In the genomic region with DNA sequence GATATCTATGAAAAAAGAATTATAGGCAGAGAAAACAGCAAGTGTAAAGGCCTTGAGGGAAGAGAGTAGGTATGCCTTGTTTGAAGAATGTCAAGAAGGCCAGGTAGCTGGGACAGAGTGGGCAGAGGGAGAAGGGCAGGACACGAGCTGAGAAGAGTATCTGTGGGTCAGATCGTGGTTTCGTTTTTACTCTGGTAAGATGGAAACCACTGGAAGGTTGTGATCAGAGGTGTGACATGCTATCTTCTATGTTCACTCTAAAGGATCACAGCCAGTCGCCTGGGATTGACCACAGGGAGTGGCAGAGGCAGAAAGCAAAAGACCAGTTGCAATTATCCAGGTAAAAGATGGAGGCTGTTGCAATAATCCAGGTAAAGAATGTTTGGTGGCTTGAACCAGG, we compare ENCODE assay signal across 20 cellular contexts. TPM values are rescaled to one million over a fixed set of nuclear protein-coding genes. Genes with fewer than 3 reads are reported as not detected.
DNase-seq lines count a peak whose midpoint lies in the region; ATAC-seq, FAIRE-seq and TF ChIP-seq lines count a peak whose summit lies in the region.
"Had no signal": no experiment of that assay in that cellular context is flagged by ENCODE, and none has a peak within 500 bp of the region (broad histone marks: within the 10 kb centered on the region; RNA-seq: fewer than 3 reads in every experiment).

No MANE protein-coding gene starts in this region.

- no peaks in the 10 kb centered on the region for H3K27me3 Mint-ChIP-seq in activated naive CD8-positive, alpha-beta T cell treated with anti-CD3 and anti-CD28 coated beads, Interleukin-2, amount 50 U/mL, for 24 hours
- H3K27me3 Mint-ChIP-seq in activated naive CD8-positive, alpha-beta T cell treated with anti-CD3 and anti-CD28 coated beads for 36 hours: no peaks in the 10 kb centered on the region
- no peaks in the 10 kb centered on the region for H3K27me3 Mint-ChIP-seq in activated T-helper 17 cell treated with anti-CD3 and anti-CD28 coated beads, Interleukin-2, amount 50 U/mL, for 72 hours
- H3K27me3 Mint-ChIP-seq in effector memory CD8-positive, alpha-beta T cell: no peaks in the 10 kb centered on the region
- H3K27me3 Mint-ChIP-seq: CD4-positive, alpha-beta T cell had no signal

- no peak overlapping the region for H3K4me3 Mint-ChIP-seq in activated naive CD8-positive, alpha-beta T cell treated with anti-CD3 and anti-CD28 coated beads, Interleukin-2, amount 50 U/mL, for 24 hours
- no peak overlapping the region for H3K4me3 Mint-ChIP-seq in activated naive CD8-positive, alpha-beta T cell treated with anti-CD3 and anti-CD28 coated beads for 36 hours
- H3K4me3 Mint-ChIP-seq in activated T-helper 17 cell treated with anti-CD3 and anti-CD28 coated beads, Interleukin-2, amount 50 U/mL, for 72 hours: no peak overlapping the region
- H3K4me3 Mint-ChIP-seq in effector memory CD8-positive, alpha-beta T cell: peak overlapping the region; percentile 44 to 62
- H3K4me3 Mint-ChIP-seq: CD4-positive, alpha-beta T cell; GM23338; HFFc6 had no signal

- TF ChIP-seq POLR2A in H54 (IDR thresholded peaks at IDR 0.05; ENCODE audit: low read depth, low read length): no peak

- no peaks in the 10 kb centered on the region for H3K9me3 Mint-ChIP-seq in activated naive CD8-positive, alpha-beta T cell treated with anti-CD3 and anti-CD28 coated beads, Interleukin-2, amount 50 U/mL, for 24 hours
- H3K9me3 Mint-ChIP-seq in activated naive CD8-positive, alpha-beta T cell treated with anti-CD3 and anti-CD28 coated beads for 36 hours: no peaks in the 10 kb centered on the region
- H3K9me3 Mint-ChIP-seq in activated T-helper 17 cell treated with anti-CD3 and anti-CD28 coated beads, Interleukin-2, amount 50 U/mL, for 72 hours: no peaks in the 10 kb centered on the region
- no peaks in the 10 kb centered on the region for H3K9me3 Mint-ChIP-seq in effector memory CD8-positive, alpha-beta T cell
- H3K9me3 Mint-ChIP-seq: CD4-positive, alpha-beta T cell; GM23338; HFFc6 had no signal

- FAIRE-seq in H54 (lab: Jason Lieb, UNC): no peak
- FAIRE-seq: G401.6, RCC 7860 had no signal

- peaks cover 21% of the 10 kb centered on the region for H3K4me1 Mint-ChIP-seq in activated naive CD8-positive, alpha-beta T cell treated with anti-CD3 and anti-CD28 coated beads, Interleukin-2, amount 50 U/mL, for 24 hours
- peaks cover 19% of the 10 kb centered on the region for H3K4me1 Mint-ChIP-seq in activated naive CD8-positive, alpha-beta T cell treated with anti-CD3 and anti-CD28 coated beads for 36 hours
- H3K4me1 Mint-ChIP-seq in activated T-helper 17 cell treated with anti-CD3 and anti-CD28 coated beads, Interleukin-2, amount 50 U/mL, for 72 hours: peaks cover 9% of the 10 kb centered on the region
- H3K4me1 Mint-ChIP-seq in effector memory CD8-positive, alpha-beta T cell (ENCODE audit: low read depth in 2 of 2): peaks cover 12 to 19% of the 10 kb centered on the region in 2 donors

- H3K36me3 Mint-ChIP-seq in activated naive CD8-positive, alpha-beta T cell treated with anti-CD3 and anti-CD28 coated beads, Interleukin-2, amount 50 U/mL, for 24 hours (ENCODE audit: low read depth): no peaks in the 10 kb centered on the region
- H3K36me3 Mint-ChIP-seq in activated naive CD8-positive, alpha-beta T cell treated with anti-CD3 and anti-CD28 coated beads for 36 hours: no peaks in the 10 kb centered on the region
- H3K36me3 Mint-ChIP-seq in activated T-helper 17 cell treated with anti-CD3 and anti-CD28 coated beads, Interleukin-2, amount 50 U/mL, for 72 hours (ENCODE audit: low read depth): no peaks in the 10 kb centered on the region
- peaks cover 4% of the 10 kb centered on the region for H3K36me3 Mint-ChIP-seq in effector memory CD8-positive, alpha-beta T cell (ENCODE audit: insufficient read depth)

- no peak for DNase-seq in activated naive CD8-positive, alpha-beta T cell treated with anti-CD3 and anti-CD28 coated beads, Interleukin-2, amount 50 U/mL, for 24 hours
- DNase-seq in activated naive CD8-positive, alpha-beta T cell treated with anti-CD3 and anti-CD28 coated beads for 36 hours: no peak
- DNase-seq in effector memory CD8-positive, alpha-beta T cell: no peak
- DNase-seq in H54 (ENCODE audit: insufficient read length, low spot score): no peak
- DNase-seq: Caco-2; CD4-positive, alpha-beta T cell; HFFc6; NCI-H1092; NCI-H1436; NCI-H1930; NCI-H2107; NCI-H524; NCI-H748 treated with DMSO at 0.1 percent for 48 hours; SK-N-SH had no signal

- no peak for ATAC-seq in activated naive CD8-positive, alpha-beta T cell treated with anti-CD3 and anti-CD28 coated beads, Interleukin-2, amount 50 U/mL, for 24 hours
- ATAC-seq in activated T-helper 17 cell treated with anti-CD3 and anti-CD28 coated beads, Interleukin-2, amount 50 U/mL, for 72 hours (replicated peaks): peak; percentile 44
- peak; percentile 63 for ATAC-seq in effector memory CD8-positive, alpha-beta T cell (replicated peaks)
- ATAC-seq in HG03280 (IDR thresholded peaks at IDR 0.05; ENCODE audit: unreplicated experiment): no peak
- ATAC-seq in GM21360 (IDR thresholded peaks at IDR 0.05; ENCODE audit: unreplicated experiment): no peak
- ATAC-seq: GM23338 had no signal

- H3K27ac Mint-ChIP-seq in activated naive CD8-positive, alpha-beta T cell treated with anti-CD3 and anti-CD28 coated beads, Interleukin-2, amount 50 U/mL, for 24 hours: peak overlapping the region; percentile 5
- no peak overlapping the region for H3K27ac Mint-ChIP-seq in activated naive CD8-positive, alpha-beta T cell treated with anti-CD3 and anti-CD28 coated beads for 36 hours
- no peak overlapping the region for H3K27ac Mint-ChIP-seq in activated T-helper 17 cell treated with anti-CD3 and anti-CD28 coated beads, Interleukin-2, amount 50 U/mL, for 72 hours
- peak overlapping the region in 1 of 2 donors; percentile 77 for H3K27ac Mint-ChIP-seq in effector memory CD8-positive, alpha-beta T cell
- H3K27ac Mint-ChIP-seq: CD4-positive, alpha-beta T cell; GM23338; HFFc6 had no signal

RNA-seq across cellular contexts. Expression of a gene that starts 12.6 kb away (rescaled TPM):
- 10 to 100 TPM; 10.2 to 11.0 TPM for total RNA-seq in activated naive CD8-positive, alpha-beta T cell treated with anti-CD3 and anti-CD28 coated beads for 36 hours
- 10 to 100 TPM in 1 of 2 donors, 1 to 10 TPM in 1; 7.8 to 12.0 TPM for total RNA-seq in activated T-helper 17 cell treated with anti-CD3 and anti-CD28 coated beads, Interleukin-2, amount 50 U/mL, for 72 hours

Comparison
In these comparisons a context has a peak if more than half of its experiments do, and no peak if none do; other contexts are left out.
1. ATAC-seq: peak in activated T-helper 17 cell treated with anti-CD3 and anti-CD28 coated beads, Interleukin-2, amount 50 U/mL, for 72 hours (single experiment) and effector memory CD8-positive, alpha-beta T cell (single experiment); none in activated naive CD8-positive, alpha-beta T cell treated with anti-CD3 and anti-CD28 coated beads, Interleukin-2, amount 50 U/mL, for 24 hours (single experiment), HG03280 (single experiment) and GM21360 (single experiment).
2. H3K4me3 Mint-ChIP-seq: peak in effector memory CD8-positive, alpha-beta T cell (2 of 2); none in activated naive CD8-positive, alpha-beta T cell treated with anti-CD3 and anti-CD28 coated beads, Interleukin-2, amount 50 U/mL, for 24 hours (single experiment), activated naive CD8-positive, alpha-beta T cell treated with anti-CD3 and anti-CD28 coated beads for 36 hours (single experiment) and activated T-helper 17 cell treated with anti-CD3 and anti-CD28 coated beads, Interleukin-2, amount 50 U/mL, for 72 hours (single experiment).